ENCODE assay signal across 5 cellular contexts in genomic region chr10:45999955-46000354, GRCh38. TPM values are rescaled to one million over a fixed set of nuclear protein-coding genes. Genes with fewer than 3 reads are reported as not detected.
"Had no signal": no experiment of that assay in that cellular context is flagged by ENCODE, and none has a peak within 500 bp of the region (broad histone marks: within the 10 kb centered on the region; RNA-seq: fewer than 3 reads in every experiment).

No MANE protein-coding gene starts in this region.

RNA-seq across cellular contexts. Expression of gene MSMB, which starts 46.1 kb away (rescaled TPM):
- total RNA-seq: HepG2, HT-29, HT1080, IMR-90 had no signal
- polyA plus RNA-seq: IgD-negative memory B cell, IMR-90 had no signal
